In the genomic region with DNA sequence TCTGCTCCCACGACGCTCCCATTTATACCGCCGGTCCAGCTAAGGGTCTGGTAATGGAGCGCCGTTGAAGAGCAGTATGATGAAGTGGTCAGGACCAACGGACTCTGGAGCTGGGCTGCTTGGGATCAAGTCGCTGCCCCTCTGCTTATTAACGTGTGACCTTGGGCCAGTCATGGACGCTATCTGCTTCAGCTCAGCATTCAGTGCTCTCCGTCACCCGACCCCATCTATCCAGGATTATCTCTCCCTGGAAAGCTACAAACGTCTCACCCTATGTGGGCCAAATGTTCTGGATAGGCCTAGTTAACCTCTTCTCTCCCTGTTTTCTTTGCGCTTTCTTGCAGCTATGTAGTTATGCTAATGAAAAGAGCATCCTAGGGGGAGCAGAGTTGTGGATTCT, we compare ENCODE assay signal across 7 cellular contexts. TPM values are rescaled to one million over a fixed set of nuclear protein-coding genes. Genes with fewer than 3 reads are reported as not detected.
DNase-seq lines count a peak whose midpoint lies in the region; ATAC-seq and TF ChIP-seq lines count a peak whose summit lies in the region.

No MANE protein-coding gene starts in this region.

- ATAC-seq in HG03039 (IDR thresholded peaks at IDR 0.05; ENCODE audit: unreplicated experiment) = no peak

- H3K4me3 ChIP-seq in GM12864 (ENCODE audit: low read depth, low read length) = peak overlapping the region; percentile 99
- peak overlapping the region; percentile 60 to 100 (median 96) for H3K4me3 ChIP-seq in dorsolateral prefrontal cortex

- peak overlapping the region in 17 of 59 donors; percentile 44 to 88 (median 74) for H3K27ac ChIP-seq in dorsolateral prefrontal cortex

- intact Hi-C loops in dorsolateral prefrontal cortex (cut with DNase I) = no loop called here

- H3K27me3 ChIP-seq in dorsolateral prefrontal cortex = no peaks in the 10 kb centered on the region

- no peak for DNase-seq in GM12864 (ENCODE audit: low read depth)
- peak; percentile 32 for DNase-seq in NCI-H146 treated with DMSO at 0.1 percent for 48 hours (lab: John Stamatoyannopoulos, UW; ENCODE audit: unreplicated experiment)
- no peak for DNase-seq in dorsolateral prefrontal cortex
- peak; percentile 15 for DNase-seq in myocyte (ENCODE audit: low read depth)
- no peak for DNase-seq in middle frontal gyrus (ENCODE audit: extremely low spot score, low spot score)
- no peak for DNase-seq in dermis blood vessel endothelial cell

- no peak for TF ChIP-seq CTCF in GM12864 (IDR thresholded peaks at IDR 0.05; ENCODE audit: low read depth, low read length, missing control alignments)
- no peak for TF ChIP-seq CTCF in dorsolateral prefrontal cortex (IDR thresholded peaks at IDR 0.05 in 54 of 56, conservative IDR thresholded peaks at IDR 0.05 in 2 of 56; ENCODE audit: low read depth in 1 of 56, partially characterized antibody in 56 of 56)

RNA-seq across cellular contexts. Expression of gene MSH2, which starts 0.9 kb away (rescaled TPM):
- total RNA-seq in dorsolateral prefrontal cortex (10 to 100 TPM; 19.7 to 57.3 (median 39.9) TPM), myocyte (17.2 and 17.5 TPM in 2 replicates), dermis blood vessel endothelial cell (37.3 and 50.6 TPM in 2 replicates)
- 7.9 TPM for polyA plus RNA-seq in myocyte (2012)

RNA-seq across cellular contexts. Expression of gene EPCAM, which starts 34.7 kb away (rescaled TPM):
- total RNA-seq in dorsolateral prefrontal cortex = 10 to 100 TPM in 2 of 120 experiments, 1 to 10 TPM in 104, under 1 TPM in 10, not detected in 4; 0.62 to 11.2 (median 1.9) TPM
- total RNA-seq in myocyte = 0.11 TPM in 1 of 2 replicates, not detected in the other
- not detected for polyA plus RNA-seq in myocyte (2012)
- 0.23 and 0.51 TPM in 2 replicates for total RNA-seq in dermis blood vessel endothelial cell

Comparison
In these comparisons a context has a peak if more than half of its experiments do, and no peak if none do; other contexts are left out.
1. DNase-seq: peak in NCI-H146 treated with DMSO at 0.1 percent for 48 hours (single experiment) and myocyte (single experiment); none in GM12864 (single experiment), dorsolateral prefrontal cortex (0 of 10), middle frontal gyrus (single experiment) and dermis blood vessel endothelial cell (single experiment).